In genomic region chr16:28155293-28155692, GRCh38 we compare ENCODE assay signal across 19 cellular contexts. TPM values are rescaled to one million over a fixed set of nuclear protein-coding genes. Genes with fewer than 3 reads are reported as not detected.
DNase-seq lines count a peak whose midpoint lies in the region; ATAC-seq and FAIRE-seq lines count a peak whose summit lies in the region.
"Had no signal": no experiment of that assay in that cellular context is flagged by ENCODE, and none has a peak within 500 bp of the region (broad histone marks: within the 10 kb centered on the region; RNA-seq: fewer than 3 reads in every experiment).

No MANE protein-coding gene starts in this region.

- no peak for DNase-seq in activated CD4-positive, alpha-beta T cell treated with anti-CD3 and anti-CD28 coated beads, Interleukin-2, amount 10 ng/mL, durations not matched to agents 24 days and 14 days
- no peak for DNase-seq in activated CD4-positive, alpha-beta T cell treated with anti-CD3 and anti-CD28 coated beads for 48 hours
- DNase-seq in HTR-8/SVneo (ENCODE audit: insufficient read length, low spot score): peak; percentile 12
- peak; percentile 82 for DNase-seq in NCI-H69 (lab: John Stamatoyannopoulos, UW)
- DNase-seq in naive thymus-derived CD8-positive, alpha-beta T cell: no peak
- DNase-seq in activated T-helper 1 cell treated with anti-CD3 and anti-CD28 coated beads, Interleukin-12 subunit alpha, Interleukin-12 subunit beta, Interleukin-2, Interleukin-4 antibody, amounts not matched to agents 30 ng/mL and 10 ng/mL and 1 ng/mL, durations not matched to agents 14 hours and 24 hours and 36 hours (ENCODE audit: low spot score): no peak
- DNase-seq in CD1c-positive myeloid dendritic cell (ENCODE audit: extremely low spot score): no peak
- DNase-seq in mesendoderm: no peak
- DNase-seq: GF-D8, left ventricle myocardium superior, NCI-H226, T-helper 1 cell had no signal

- no peak overlapping the region for H3K4me2 ChIP-seq in mesendoderm (ENCODE audit: low read length)

- H2BK120ac ChIP-seq in mesendoderm (ENCODE audit: low read depth, low read length): no peak overlapping the region

- H3K18ac ChIP-seq in mesendoderm (ENCODE audit: low read length): no peak overlapping the region

- no peak overlapping the region for H3K9ac ChIP-seq in mesendoderm (ENCODE audit: low read length)
- H3K9ac ChIP-seq: parathyroid adenoma had no signal

- H2BK15ac ChIP-seq in mesendoderm (replicated peaks; ENCODE audit: low read depth): no peak overlapping the region

- H3K56ac ChIP-seq in mesendoderm (ENCODE audit: low read length): no peak overlapping the region

- H3K27ac Mint-ChIP-seq in activated CD4-positive, alpha-beta T cell treated with anti-CD3 and anti-CD28 coated beads, Interleukin-2, amount 10 ng/mL, durations not matched to agents 24 days and 14 days: peak overlapping the region; percentile 4
- peak overlapping the region in 9 of 10 donors; percentile 37 to 77 (median 53) for H3K27ac Mint-ChIP-seq in naive thymus-derived CD8-positive, alpha-beta T cell
- H3K27ac Mint-ChIP-seq in activated T-helper 1 cell treated with anti-CD3 and anti-CD28 coated beads, Interleukin-12 subunit alpha, Interleukin-12 subunit beta, Interleukin-2, Interleukin-4 antibody, amounts not matched to agents 30 ng/mL and 10 ng/mL and 1 ng/mL, durations not matched to agents 14 hours and 24 hours and 36 hours: no peak overlapping the region

- peaks cover 40% of the 10 kb centered on the region for H3K4me1 Mint-ChIP-seq in activated CD4-positive, alpha-beta T cell treated with anti-CD3 and anti-CD28 coated beads, Interleukin-2, amount 10 ng/mL, durations not matched to agents 24 days and 14 days
- H3K4me1 Mint-ChIP-seq in naive thymus-derived CD8-positive, alpha-beta T cell: peaks cover 33 to 69% (median 64%) of the 10 kb centered on the region in 4 donors
- H3K4me1 Mint-ChIP-seq in activated T-helper 1 cell treated with anti-CD3 and anti-CD28 coated beads, Interleukin-12 subunit alpha, Interleukin-12 subunit beta, Interleukin-2, Interleukin-4 antibody, amounts not matched to agents 30 ng/mL and 10 ng/mL and 1 ng/mL, durations not matched to agents 14 hours and 24 hours and 36 hours (ENCODE audit: low read depth): peaks cover 66% of the 10 kb centered on the region

- no peaks in the 10 kb centered on the region for H3K27me3 ChIP-seq in mesendoderm (ENCODE audit: insufficient read depth, low read length, poor library complexity)
- H3K27me3 ChIP-seq: gastroesophageal sphincter, suprapubic skin had no signal

- H2BK5ac ChIP-seq in mesendoderm (ENCODE audit: low read length): no peak overlapping the region

- no peak overlapping the region for H3K4me3 ChIP-seq in mesendoderm (ENCODE audit: low read length)
- H3K4me3 ChIP-seq: gastroesophageal sphincter, suprapubic skin had no signal

- H3K27ac ChIP-seq in mesendoderm (ENCODE audit: low read depth, low read length): no peak overlapping the region
- H3K27ac ChIP-seq: gastroesophageal sphincter, parathyroid adenoma, suprapubic skin, VCaP had no signal

- no peak overlapping the region for H3K4me3 Mint-ChIP-seq in activated CD4-positive, alpha-beta T cell treated with anti-CD3 and anti-CD28 coated beads, Interleukin-2, amount 10 ng/mL, durations not matched to agents 24 days and 14 days
- peak overlapping the region in 2 of 10 donors; percentile 10 to 11 for H3K4me3 Mint-ChIP-seq in naive thymus-derived CD8-positive, alpha-beta T cell
- no peak overlapping the region for H3K4me3 Mint-ChIP-seq in activated T-helper 1 cell treated with anti-CD3 and anti-CD28 coated beads, Interleukin-12 subunit alpha, Interleukin-12 subunit beta, Interleukin-2, Interleukin-4 antibody, amounts not matched to agents 30 ng/mL and 10 ng/mL and 1 ng/mL, durations not matched to agents 14 hours and 24 hours and 36 hours
- H3K4me3 Mint-ChIP-seq: dendritic cell treated with granulocyte-macrophage colony-stimulating factor and Interleukin-4, amounts not matched to agents 40 ng/mL and 50 ng/mL, for 4 days had no signal

- no peak overlapping the region for H4K8ac ChIP-seq in mesendoderm (ENCODE audit: low read depth, low read length)

- no peak overlapping the region for H3K23ac ChIP-seq in mesendoderm (ENCODE audit: low read length)

- POLR2A ChIA-PET in naive thymus-derived CD8-positive, alpha-beta T cell (lab: Charles Lee): interaction anchor here (0.8 to 1.8 kb wide), 4 partner anchors 11 to 55 kb away, joined by 3 to 5 read pairs (median 4); no protein-coding TSS in a partner anchor

- H3K36me3 ChIP-seq in mesendoderm (ENCODE audit: control insufficient read depth, insufficient read depth, low read length): peaks cover 9% of the 10 kb centered on the region

- no peak for FAIRE-seq in HTR-8/SVneo (lab: Jason Lieb, UNC)
- FAIRE-seq: bronchial epithelial cell, GM12892 had no signal

- no peaks in the 10 kb centered on the region for H3K79me2 ChIP-seq in mesendoderm (ENCODE audit: control insufficient read depth, insufficient read depth, low read length)

- no CpG with 5 or more reads among the region's 3 CpGs for WGBS in mesendoderm (ENCODE audit: extremely low coverage, insufficient coverage, low lambda C conversion rate)

- H3K36me3 Mint-ChIP-seq in activated CD4-positive, alpha-beta T cell treated with anti-CD3 and anti-CD28 coated beads, Interleukin-2, amount 10 ng/mL, durations not matched to agents 24 days and 14 days (ENCODE audit: low read depth): peaks cover 62% of the 10 kb centered on the region
- H3K36me3 Mint-ChIP-seq in naive thymus-derived CD8-positive, alpha-beta T cell: peaks cover 16 to 91% (median 54%) of the 10 kb centered on the region in 3 donors
- H3K36me3 Mint-ChIP-seq in activated T-helper 1 cell treated with anti-CD3 and anti-CD28 coated beads, Interleukin-12 subunit alpha, Interleukin-12 subunit beta, Interleukin-2, Interleukin-4 antibody, amounts not matched to agents 30 ng/mL and 10 ng/mL and 1 ng/mL, durations not matched to agents 14 hours and 24 hours and 36 hours (ENCODE audit: low read depth): peaks cover 51% of the 10 kb centered on the region

- no peak overlapping the region for H2AK5ac ChIP-seq in mesendoderm (ENCODE audit: low read length)

- H3K4ac ChIP-seq in mesendoderm (ENCODE audit: low read depth, low read length): no peak overlapping the region

- peaks cover 6% of the 10 kb centered on the region for H3K79me1 ChIP-seq in mesendoderm (ENCODE audit: low read length)

- ATAC-seq in naive thymus-derived CD8-positive, alpha-beta T cell: no peak
- ATAC-seq: gastroesophageal sphincter, left ventricle myocardium superior had no signal

- intact Hi-C loops in activated CD4-positive, alpha-beta T cell treated with anti-CD3 and anti-CD28 coated beads, Interleukin-2, amount 10 ng/mL, durations not matched to agents 24 days and 14 days (cut with micrococcal nuclease): no loop called here
- intact Hi-C loops in activated T-helper 1 cell treated with anti-CD3 and anti-CD28 coated beads, Interleukin-12 subunit alpha, Interleukin-12 subunit beta, Interleukin-2, Interleukin-4 antibody, amounts not matched to agents 30 ng/mL and 10 ng/mL and 1 ng/mL, durations not matched to agents 14 hours and 24 hours and 36 hours (cut with micrococcal nuclease): no loop called here

- no peaks in the 10 kb centered on the region for H3K9me3 Mint-ChIP-seq in activated CD4-positive, alpha-beta T cell treated with anti-CD3 and anti-CD28 coated beads, Interleukin-2, amount 10 ng/mL, durations not matched to agents 24 days and 14 days
- no peaks in the 10 kb centered on the region for H3K9me3 Mint-ChIP-seq in naive thymus-derived CD8-positive, alpha-beta T cell
- H3K9me3 Mint-ChIP-seq in activated T-helper 1 cell treated with anti-CD3 and anti-CD28 coated beads, Interleukin-12 subunit alpha, Interleukin-12 subunit beta, Interleukin-2, Interleukin-4 antibody, amounts not matched to agents 30 ng/mL and 10 ng/mL and 1 ng/mL, durations not matched to agents 14 hours and 24 hours and 36 hours: no peaks in the 10 kb centered on the region
- H3K9me3 Mint-ChIP-seq: dendritic cell treated with granulocyte-macrophage colony-stimulating factor and Interleukin-4, amounts not matched to agents 40 ng/mL and 50 ng/mL, for 4 days had no signal

- no peaks in the 10 kb centered on the region for H3K4me1 ChIP-seq in mesendoderm (ENCODE audit: control insufficient read depth, low read depth, low read length)
- H3K4me1 ChIP-seq: parathyroid adenoma had no signal

- no peaks in the 10 kb centered on the region for H3K27me3 Mint-ChIP-seq in activated CD4-positive, alpha-beta T cell treated with anti-CD3 and anti-CD28 coated beads, Interleukin-2, amount 10 ng/mL, durations not matched to agents 24 days and 14 days
- no peaks in the 10 kb centered on the region for H3K27me3 Mint-ChIP-seq in naive thymus-derived CD8-positive, alpha-beta T cell
- H3K27me3 Mint-ChIP-seq in activated T-helper 1 cell treated with anti-CD3 and anti-CD28 coated beads, Interleukin-12 subunit alpha, Interleukin-12 subunit beta, Interleukin-2, Interleukin-4 antibody, amounts not matched to agents 30 ng/mL and 10 ng/mL and 1 ng/mL, durations not matched to agents 14 hours and 24 hours and 36 hours (ENCODE audit: insufficient read depth): no peaks in the 10 kb centered on the region
- H3K27me3 Mint-ChIP-seq: dendritic cell treated with granulocyte-macrophage colony-stimulating factor and Interleukin-4, amounts not matched to agents 40 ng/mL and 50 ng/mL, for 4 days had no signal

- no peak overlapping the region for H4K5ac ChIP-seq in mesendoderm (ENCODE audit: low read length)

RNA-seq across cellular contexts. Expression of gene XPO6, which starts 56.5 kb away (rescaled TPM):
- total RNA-seq in activated CD4-positive, alpha-beta T cell treated with anti-CD3 and anti-CD28 coated beads, Interleukin-2, amount 10 ng/mL, durations not matched to agents 24 days and 14 days: 230 and 245 TPM in 2 replicates
- total RNA-seq in naive thymus-derived CD8-positive, alpha-beta T cell: 100 to 1,000 TPM; 445 to 470 TPM
- 100 to 1,000 TPM in 1 of 3 donors, 10 to 100 TPM in 2; 90.2 to 109 (median 96.4) TPM for polyA plus RNA-seq in naive thymus-derived CD8-positive, alpha-beta T cell
- 213 and 225 TPM in 2 replicates for total RNA-seq in activated T-helper 1 cell treated with anti-CD3 and anti-CD28 coated beads, Interleukin-12 subunit alpha, Interleukin-12 subunit beta, Interleukin-2, Interleukin-4 antibody, amounts not matched to agents 30 ng/mL and 10 ng/mL and 1 ng/mL, durations not matched to agents 14 hours and 24 hours and 36 hours
- 68.5 TPM for polyA plus RNA-seq in mesendoderm (2013, experiment 1 of 2)
- polyA plus RNA-seq in mesendoderm (2013, experiment 2 of 2): 69.8 TPM

Comparison
In these comparisons a context has a peak if more than half of its experiments do, and no peak if none do; other contexts are left out.
1. DNase-seq: peak in HTR-8/SVneo (single experiment) and NCI-H69 (single experiment); none in activated CD4-positive, alpha-beta T cell treated with anti-CD3 and anti-CD28 coated beads, Interleukin-2, amount 10 ng/mL, durations not matched to agents 24 days and 14 days (single experiment), activated CD4-positive, alpha-beta T cell treated with anti-CD3 and anti-CD28 coated beads for 48 hours (single experiment), naive thymus-derived CD8-positive, alpha-beta T cell (0 of 10), activated T-helper 1 cell treated with anti-CD3 and anti-CD28 coated beads, Interleukin-12 subunit alpha, Interleukin-12 subunit beta, Interleukin-2, Interleukin-4 antibody, amounts not matched to agents 30 ng/mL and 10 ng/mL and 1 ng/mL, durations not matched to agents 14 hours and 24 hours and 36 hours (single experiment), CD1c-positive myeloid dendritic cell (single experiment) and mesendoderm (single experiment).